In the genomic region with DNA sequence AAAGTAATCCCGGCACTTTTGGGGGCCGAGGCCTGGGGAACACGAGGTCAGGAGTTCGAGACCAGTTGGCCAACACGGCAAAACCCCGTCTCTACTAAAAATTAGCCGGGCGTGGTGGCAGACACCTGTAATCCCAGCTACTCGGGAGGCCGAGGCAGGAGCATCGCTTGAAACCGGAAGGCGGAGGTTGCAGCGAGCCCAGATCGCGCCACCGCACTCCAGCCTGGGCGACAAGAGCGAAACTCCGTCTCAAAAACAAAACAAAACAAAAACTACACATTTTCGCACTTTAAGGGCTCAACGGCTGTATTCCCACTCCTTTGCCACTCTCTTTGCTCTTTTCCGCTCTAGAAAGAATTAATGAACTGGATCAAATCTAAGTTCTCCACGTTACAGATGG, we compare ENCODE assay signal across 1 cellular context.
TF ChIP-seq lines count a peak whose summit lies in the region.

No MANE protein-coding gene starts in this region.

TF ChIP-seq in endothelial cell of umbilical vein, 7 proteins besides CTCF, POLR2A, EP300 and RAD21:
- no peak for TF ChIP-seq GATA2 (IDR thresholded peaks at IDR 0.05; ENCODE audit: insufficient read depth, insufficient read length, low read depth, low read length)
- TF ChIP-seq FOS (IDR thresholded peaks at IDR 0.05; ENCODE audit: borderline replicate concordance, insufficient read depth, low read length): no peak
- TF ChIP-seq POLR2AphosphoS5 (IDR thresholded peaks at IDR 0.05; ENCODE audit: insufficient read depth, low read depth, low read length): no peak
- TF ChIP-seq, protein P1, sequence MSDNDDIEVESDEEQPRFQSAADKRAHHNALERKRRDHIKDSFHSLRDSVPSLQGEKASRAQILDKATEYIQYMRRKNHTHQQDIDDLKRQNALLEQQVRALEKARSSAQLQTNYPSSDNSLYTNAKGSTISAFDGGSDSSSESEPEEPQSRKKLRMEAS (IDR thresholded peaks at IDR 0.05; ENCODE audit: insufficient read depth, insufficient read length): no peak
